Comparison of ENCODE assay signal across 8 cellular contexts in the genomic region with DNA sequence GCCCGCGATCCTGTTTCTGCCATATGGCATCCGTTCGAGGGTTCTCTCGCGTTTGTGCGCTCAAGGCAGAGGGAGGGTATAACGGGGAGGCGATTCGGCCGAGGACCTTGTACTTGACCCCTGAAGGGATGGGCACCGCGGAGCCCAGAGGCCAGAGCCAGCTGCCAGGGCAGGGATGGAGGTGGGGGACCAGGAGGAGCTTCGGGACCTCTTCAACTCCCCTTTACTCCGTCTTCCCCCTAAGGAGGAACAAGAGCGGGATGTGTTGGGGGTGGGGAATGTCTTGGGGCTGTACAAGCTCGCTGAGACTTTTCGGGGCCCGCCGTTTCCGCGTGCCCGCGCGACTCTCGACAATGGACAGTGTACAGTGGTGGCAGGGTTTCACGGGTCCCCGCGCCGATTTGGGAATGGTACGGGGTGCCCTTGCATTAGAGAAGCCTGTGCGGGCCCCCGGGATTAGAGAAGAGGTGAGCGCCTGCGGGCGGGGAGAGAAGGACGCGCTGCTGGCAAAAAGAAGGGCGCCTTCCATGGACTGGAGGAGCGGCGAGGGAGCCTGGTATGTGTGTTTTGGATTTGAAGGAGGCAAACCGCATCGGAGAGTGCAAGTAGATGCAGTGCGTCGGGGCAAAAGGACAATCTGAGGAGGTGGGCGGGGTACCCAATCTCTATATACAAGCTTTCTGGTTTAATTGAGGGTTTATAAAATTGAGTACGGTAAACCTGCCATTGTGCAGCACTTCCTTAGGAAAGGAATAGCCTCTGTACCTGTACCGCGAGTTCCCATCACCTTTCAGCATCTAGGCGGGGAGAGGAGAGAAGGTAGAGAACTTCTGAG. TPM values are rescaled to one million over a fixed set of nuclear protein-coding genes. Genes with fewer than 3 reads are reported as not detected.
DNase-seq lines count a peak whose midpoint lies in the region; FAIRE-seq and TF ChIP-seq lines count a peak whose summit lies in the region.

No MANE protein-coding gene starts in this region.

- CTCF ChIA-PET in H1 (lab: Charles Lee; ENCODE audit: partially characterized antibody) = interaction anchor here (0.9 to 1.2 kb wide), 2 partner anchors 16 to 35 kb away, joined by 3 read pairs; no protein-coding TSS in a partner anchor

- H3K36me3 Mint-ChIP-seq in nephron (ENCODE audit: low read depth) = peaks cover 6% of the 10 kb centered on the region

- peak overlapping the region; percentile 3 for H3K56ac ChIP-seq in H1 (replicated peaks; ENCODE audit: insufficient read length, low read depth, low read length)

- H3K4me1 Mint-ChIP-seq in nephron = peaks cover 6% of the 10 kb centered on the region

- no peak for TF ChIP-seq RAD21 in H1 (IDR thresholded peaks at IDR 0.05 in 1 of 2, conservative IDR thresholded peaks at IDR 0.05 in 1 of 2; ENCODE audit: low read depth in 2 of 2, low read length in 2 of 2)

- no peak overlapping the region for H2BK120ac ChIP-seq in H1 (replicated peaks; ENCODE audit: low read depth, low read length)

- peaks cover 60% of the 10 kb centered on the region for H3K27me3 Mint-ChIP-seq in nephron (ENCODE audit: low read depth)

- H3K4me1 ChIP-seq in OCI-LY3 (ENCODE audit: low read length) (peaks cover 45% of the 10 kb centered on the region), H1 (replicated peaks in 1 of 4; ENCODE audit: control insufficient read depth in 3 of 4, insufficient read depth in 4 of 4, low read length in 3 of 4) (peaks cover 0 to 3% (median 1%) of the 10 kb centered on the region in 4 experiments; a peak in 3 of 7 replicates)

- TF ChIP-seq CTCF in OCI-LY3 (IDR thresholded peaks at IDR 0.05; ENCODE audit: low read depth, low read length) = peak; percentile 20; the same call in 1 of the 2 replicates
- TF ChIP-seq CTCF in H1 (IDR thresholded peaks at IDR 0.05; ENCODE audit: control extremely low read depth in 1 of 3, insufficient read depth in 1 of 3, low read depth in 1 of 3, low read length in 3 of 3) = peak in 1 of 3 experiments; percentile 1; a peak in 1 of 4 replicates
- TF ChIP-seq CTCF in nephron (IDR thresholded peaks at IDR 0.05; ENCODE audit: unreplicated experiment in 3 of 3) = no peak

- no peak overlapping the region for H4K8ac ChIP-seq in H1 (ENCODE audit: extremely low read depth, insufficient read depth, low read length)

- DNase-seq in NCI-H524 (lab: John Stamatoyannopoulos, UW) (peak; percentile 31 to 66), NCI-H524 treated with DMSO at 0.1 percent for 48 hours (lab: John Stamatoyannopoulos, UW) (no peak), H1 (ENCODE audit: low read depth in 1 of 2, low spot score in 2 of 2) (peak in 1 of 2 experiments; percentile 78), NCI-H226 (no peak), KG1 (lab: John Stamatoyannopoulos, UW) (no peak), DMS79 treated with DMSO at 0.1 percent for 48 hours (lab: John Stamatoyannopoulos, UW) (no peak)

- no peak overlapping the region for H3K4ac ChIP-seq in H1 (replicated peaks; ENCODE audit: insufficient read length, low read depth, low read length)

- H3K79me1 ChIP-seq in H1 (ENCODE audit: low read depth, low read length) = no peaks in the 10 kb centered on the region

- TF ChIP-seq EP300 in H1 (IDR thresholded peaks at IDR 0.05; ENCODE audit: borderline replicate concordance in 1 of 2, low read depth in 2 of 2, low read length in 2 of 2) = no peak

- H2AK5ac ChIP-seq in H1 (ENCODE audit: low read depth, low read length) = no peak overlapping the region

- no peak overlapping the region for H4K5ac ChIP-seq in H1 (ENCODE audit: insufficient read length, low read depth, low read length)

- POLR2A ChIA-PET in H1 (lab: Charles Lee; ENCODE audit: partially characterized antibody) = interaction anchor here (1.0 to 1.8 kb wide), 4 partner anchors 8 to 183 kb away, joined by 3 to 10 read pairs (median 5); no protein-coding TSS in a partner anchor

- H3K36me3 ChIP-seq in OCI-LY3 (replicated peaks; ENCODE audit: low read depth, low read length) = no peaks in the 10 kb centered on the region
- H3K36me3 ChIP-seq in H1 (ENCODE audit: control insufficient read depth in 2 of 4, insufficient read depth in 4 of 4, low read length in 3 of 4) = peaks cover 0 to 8% (median 3%) of the 10 kb centered on the region in 4 experiments; a peak in 2 of 8 replicates

- peak overlapping the region; percentile 87 to 98 (median 88) for H3K4me3 Mint-ChIP-seq in nephron

- H3K14ac ChIP-seq in H1 (ENCODE audit: insufficient read length) = no peak overlapping the region

- H3K4me3 ChIP-seq in OCI-LY3 (ENCODE audit: low read length) (peak overlapping the region; percentile 99), H1 (ENCODE audit: extremely low read depth in 1 of 4, insufficient read depth in 2 of 4, low read depth in 3 of 4, low read length in 4 of 4) (peak overlapping the region; percentile 80 to 95 (median 86))

- no peak overlapping the region for H2BK15ac ChIP-seq in H1 (ENCODE audit: low read length)

- 0% methylated on average over 37 of the region's 50 CpGs; no CpG with 5 or more reads in 1 of the 2 experiments for WGBS in H1 (ENCODE audit: extremely low coverage in 1 of 2, insufficient coverage in 1 of 2, insufficient read length in 1 of 2, insufficient replicate concordance in 2 of 2, low coverage in 1 of 2, low lambda C conversion rate in 2 of 2, missing lambda C conversion rate in 1 of 2), 2 experiments

- no peak for FAIRE-seq in H1 (lab: Jason Lieb, UNC)

- peak overlapping the region; percentile 44; the same call in 1 of the 2 replicates for H2BK5ac ChIP-seq in H1 (ENCODE audit: low read depth, low read length)

- peaks cover 52% of the 10 kb centered on the region for H3K79me2 ChIP-seq in OCI-LY3 (ENCODE audit: low read length)
- peaks cover 6 to 47% of the 10 kb centered on the region in 2 experiments; a peak in 3 of 4 replicates for H3K79me2 ChIP-seq in H1 (ENCODE audit: control insufficient read depth in 1 of 2, insufficient read depth in 2 of 2, low read length in 2 of 2)

- peak overlapping the region in 1 of 3 experiments; percentile 73 for H3K27ac Mint-ChIP-seq in nephron

- peak overlapping the region; percentile 97 for H3K9ac ChIP-seq in OCI-LY3 (ENCODE audit: low read length)
- H3K9ac ChIP-seq in H1 (replicated peaks in 1 of 4; ENCODE audit: extremely low read depth in 1 of 4, low read depth in 3 of 4, low read length in 3 of 4) = peak overlapping the region; percentile 34 to 66 (median 51)

- peak overlapping the region; percentile 81 for H3K27ac ChIP-seq in OCI-LY3 (ENCODE audit: low read length)
- H3K27ac ChIP-seq in H1 (ENCODE audit: low read depth, low read length) = no peak overlapping the region

- H3K9me3 Mint-ChIP-seq in nephron = peaks cover 8% of the 10 kb centered on the region

- H3K27me3 ChIP-seq in OCI-LY3 (ENCODE audit: low read depth, low read length) = no peaks in the 10 kb centered on the region
- no peaks in the 10 kb centered on the region for H3K27me3 ChIP-seq in H1 (replicated peaks in 1 of 4; ENCODE audit: control insufficient read depth in 3 of 4, extremely low read depth in 1 of 4, insufficient read depth in 3 of 4, low read length in 3 of 4)

- H3K18ac ChIP-seq in H1 (ENCODE audit: extremely low read depth, low read length) = peak overlapping the region; percentile 81; the same call in 1 of the 2 replicates

- H2BK12ac ChIP-seq in H1 (ENCODE audit: low read depth, low read length) = no peak overlapping the region

- no peaks in the 10 kb centered on the region for H3K9me3 ChIP-seq in OCI-LY3 (ENCODE audit: insufficient read depth, low read length)
- H3K9me3 ChIP-seq in H1 (ENCODE audit: insufficient read depth in 2 of 2, low read depth in 1 of 2, low read length in 1 of 2) = peaks cover 10 to 11% of the 10 kb centered on the region in 2 experiments

- H3K4me2 ChIP-seq in OCI-LY3 (ENCODE audit: low read length) = peak overlapping the region; percentile 86
- H3K4me2 ChIP-seq in H1 (ENCODE audit: insufficient read depth in 1 of 2, low read depth in 2 of 2, low read length in 2 of 2) = peak overlapping the region; percentile 72 to 99

- H2AFZ ChIP-seq in OCI-LY3 (ENCODE audit: low read depth, low read length) (peak overlapping the region; percentile 60), H1 (ENCODE audit: low read length) (peak overlapping the region; percentile 73)

- H4K91ac ChIP-seq in H1 (replicated peaks; ENCODE audit: insufficient read length, low read length) = peak overlapping the region; percentile 84

- H3K23me2 ChIP-seq in H1 (ENCODE audit: low read depth, low read length) = peaks cover 19% of the 10 kb centered on the region

- H3K23ac ChIP-seq in H1 (ENCODE audit: insufficient read length) = no peak overlapping the region

- peak in 1 of 2 experiments; percentile 0; a peak in 1 of 3 replicates for TF ChIP-seq POLR2A in H1 (IDR thresholded peaks at IDR 0.05; ENCODE audit: control extremely low read depth in 1 of 2, low read depth in 2 of 2, low read length in 2 of 2)

- no peak overlapping the region for H2BK20ac ChIP-seq in H1 (ENCODE audit: low read length)

- H4K20me1 ChIP-seq in OCI-LY3 (ENCODE audit: insufficient read depth, low read length) (peaks cover 14% of the 10 kb centered on the region; the same call in 1 of the 2 replicates), H1 (replicated peaks in 1 of 2; ENCODE audit: control insufficient read depth in 1 of 2, insufficient read depth in 2 of 2, low read length in 2 of 2) (no peaks in the 10 kb centered on the region)

TF ChIP-seq in H1, 55 proteins besides CTCF, POLR2A, EP300 and RAD21 (continues in another document):
- TF ChIP-seq CREB1 (IDR thresholded peaks at IDR 0.05) (no peak), SUZ12 (IDR thresholded peaks at IDR 0.05; ENCODE audit: low read length) (peak; percentile 43; the same call in 1 of the 2 replicates), KDM5A (IDR thresholded peaks at IDR 0.05; ENCODE audit: low read length) (no peak), TBP (IDR thresholded peaks at IDR 0.05; ENCODE audit: low read depth, low read length) (0 out of 2 replicates have a peak, but pooled peaks have one; percentile 4), SRF (IDR thresholded peaks at IDR 0.05; ENCODE audit: low read depth, low read length) (no peak), PHF8 (conservative IDR thresholded peaks at IDR 0.05; ENCODE audit: low read depth, low read length) (peak; percentile 43), HDAC6 (IDR thresholded peaks at IDR 0.05; ENCODE audit: low read depth, low read length) (no peak), BACH1 (IDR thresholded peaks at IDR 0.05; ENCODE audit: low read length) (no peak), SP1 (IDR thresholded peaks at IDR 0.05; ENCODE audit: low read depth, low read length) (no peak)

RNA-seq across cellular contexts. Expression of gene UGT8, which starts 0.8 kb away (rescaled TPM):
- 24.0 and 26.9 TPM in 2 replicates for total RNA-seq in H1 (2021; fragmentation: NEBNext Ultra II Directional; extraction: Animal tissue kit (Norgen Biotek cat#: 25700))
- 11.0 and 16.9 TPM in 2 replicates for polyA plus RNA-seq in H1 (2011; rRNA removed)
- 16.3 TPM for polyA plus RNA-seq in H1 (2011; cell fraction: cytosol; rRNA removed)
- polyA plus RNA-seq in H1 (2011; cell fraction: nucleus; rRNA removed) = 11.3 TPM
- 15.1 to 19.6 TPM (median 17.3 TPM) in 4 replicates for polyA plus RNA-seq in H1 (2012, experiment 1 of 2)
- 2.2 TPM for polyA plus RNA-seq in H1 (2012, experiment 2 of 2)
- 23.9 TPM for polyA plus RNA-seq in H1 (2013, experiment 1 of 2)
- polyA plus RNA-seq in H1 (2013, experiment 2 of 2) = 23.1 TPM
- polyA minus RNA-seq in H1 (2011; rRNA and poly(A)+ RNA removed) = 71.4 and 85.3 TPM in 2 replicates
- polyA minus RNA-seq in H1 (2011; cell fraction: cytosol; rRNA and poly(A)+ RNA removed) = 25.3 TPM
- 75.0 TPM for polyA minus RNA-seq in H1 (2011; cell fraction: nucleus; rRNA and poly(A)+ RNA removed)

Comparison
In these comparisons a context has a peak if more than half of its experiments do, and no peak if none do; other contexts are left out.
1. DNase-seq: peak in NCI-H524 (2 of 2); none in NCI-H524 treated with DMSO at 0.1 percent for 48 hours (single experiment), NCI-H226 (single experiment), KG1 (single experiment) and DMS79 treated with DMSO at 0.1 percent for 48 hours (single experiment).